13 cellular contexts compared by ENCODE assay signal in genomic region chr22:42726811-42727210, GRCh38. TPM values are rescaled to one million over a fixed set of nuclear protein-coding genes. Genes with fewer than 3 reads are reported as not detected.
"Had no signal": no experiment of that assay in that cellular context is flagged by ENCODE, and none has a peak within 500 bp of the region (broad histone marks: within the 10 kb centered on the region; RNA-seq: fewer than 3 reads in every experiment).

No MANE protein-coding gene starts in this region.

- H3K4me1 ChIP-seq: parathyroid adenoma had no signal

- DNase-seq: activated CD4-positive, alpha-beta T cell treated with anti-CD3 and anti-CD28 coated beads, Interleukin-2, amount 50 U/mL, for 48 hours; activated CD4-positive, CD25-positive, alpha-beta regulatory T cell treated with anti-CD3 and anti-CD28 coated beads, Interleukin-2, amount 50 U/mL, for 72 hours; activated naive CD4-positive, alpha-beta T cell treated with anti-CD3 and anti-CD28 coated beads, Interleukin-2, amount 50 U/mL, for 16 hours; erythroblast; islet precursor cell; naive thymus-derived CD8-positive, alpha-beta T cell; stimulated activated CD4-positive, alpha-beta T cell treated with anti-CD3 and anti-CD28 coated beads, Interleukin-12 subunit alpha, Interleukin-12 subunit beta, amount 100 ng/mL, for 4 hours; T-helper 1 cell had no signal

- H3K79me2 ChIP-seq: parathyroid adenoma had no signal

- H2AFZ ChIP-seq: parathyroid adenoma had no signal

- H3K9me3 ChIP-seq: tibial nerve had no signal

- H3K27ac ChIP-seq: parathyroid adenoma had no signal

- H3K4me3 Mint-ChIP-seq: naive thymus-derived CD8-positive, alpha-beta T cell; stimulated activated effector memory CD8-positive, alpha-beta T cell treated with anti-CD3 and anti-CD28 coated beads, Interleukin-12 subunit alpha, Interleukin-12 subunit beta, amount 100 ng/mL, for 72 hours had no signal

- H3K36me3 Mint-ChIP-seq: stimulated activated effector memory CD8-positive, alpha-beta T cell treated with anti-CD3 and anti-CD28 coated beads, Interleukin-12 subunit alpha, Interleukin-12 subunit beta, amount 100 ng/mL, for 72 hours had no signal

- H3K36me3 ChIP-seq: tibial nerve had no signal

- H3K9me3 Mint-ChIP-seq: activated T-helper 2 cell treated with anti-CD3 and anti-CD28 coated beads, Interferon-gamma antibody, Interleukin-2, Interleukin-4, amounts not matched to agents 10 μg/mL and 5 μg/mL and 100 μg/mL, durations not matched to agents 14 hours and 24 hours and 36 hours; stimulated activated effector memory CD8-positive, alpha-beta T cell treated with anti-CD3 and anti-CD28 coated beads, Interleukin-12 subunit alpha, Interleukin-12 subunit beta, amount 100 ng/mL, for 72 hours had no signal

- H3K27ac Mint-ChIP-seq: activated T-helper 2 cell treated with anti-CD3 and anti-CD28 coated beads, Interferon-gamma antibody, Interleukin-2, Interleukin-4, amounts not matched to agents 10 μg/mL and 5 μg/mL and 100 μg/mL, durations not matched to agents 14 hours and 24 hours and 36 hours had no signal

- H3K9ac ChIP-seq: parathyroid adenoma had no signal

- ATAC-seq: left lobe of liver; naive thymus-derived CD8-positive, alpha-beta T cell; stimulated activated effector memory CD8-positive, alpha-beta T cell treated with anti-CD3 and anti-CD28 coated beads, Interleukin-12 subunit alpha, Interleukin-12 subunit beta, amount 100 ng/mL, for 72 hours had no signal

- H3K4me3 ChIP-seq: tibial nerve had no signal

RNA-seq across cellular contexts. Expression of gene A4GALT, which starts 6.1 kb away (rescaled TPM):
- total RNA-seq: activated T-helper 2 cell treated with anti-CD3 and anti-CD28 coated beads, Interferon-gamma antibody, Interleukin-2, Interleukin-4, amounts not matched to agents 10 μg/mL and 5 μg/mL and 100 μg/mL, durations not matched to agents 14 hours and 24 hours and 36 hours; naive thymus-derived CD8-positive, alpha-beta T cell had no signal
- polyA plus RNA-seq: naive thymus-derived CD8-positive, alpha-beta T cell had no signal
